7 cellular contexts compared by ENCODE assay signal in the genomic region with DNA sequence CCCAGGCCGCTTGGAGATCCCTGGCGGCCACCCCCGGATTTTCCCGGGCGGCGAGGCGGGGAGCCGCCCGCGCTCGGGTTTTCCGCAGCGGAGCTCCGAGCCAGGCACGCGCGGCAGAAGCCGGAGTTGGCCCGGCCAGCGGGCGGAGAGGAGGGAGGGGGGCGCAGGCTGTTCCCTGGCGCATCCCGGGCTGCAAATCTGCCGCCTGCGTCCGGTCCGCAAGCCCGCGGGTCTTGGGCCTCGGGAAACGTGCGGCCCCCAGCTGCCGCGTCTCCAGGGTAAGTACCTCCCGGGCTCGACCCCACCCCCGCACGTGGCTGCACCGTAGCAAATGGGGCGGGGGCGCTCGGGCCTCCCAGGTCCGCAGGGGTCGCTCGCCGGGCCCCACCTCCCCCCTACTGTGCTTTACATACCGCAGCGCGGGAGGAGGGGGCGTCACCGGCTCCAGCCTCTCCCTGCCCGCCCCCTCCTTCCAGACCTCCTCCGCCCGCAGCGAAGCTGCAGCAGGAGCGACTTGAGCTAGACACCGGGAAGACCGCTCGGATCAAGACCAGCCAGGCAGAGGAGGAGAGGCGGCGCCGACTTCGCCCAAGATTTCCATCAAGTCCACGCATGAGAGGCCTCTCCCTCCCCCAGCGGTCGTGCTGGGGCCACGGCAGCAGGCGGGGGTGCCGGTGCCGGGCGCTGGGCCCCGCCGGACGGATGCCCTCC. TPM values are rescaled to one million over a fixed set of nuclear protein-coding genes. Genes with fewer than 3 reads are reported as not detected.
DNase-seq lines count a peak whose midpoint lies in the region; ATAC-seq and TF ChIP-seq lines count a peak whose summit lies in the region.

No MANE protein-coding gene starts in this region.

- peak overlapping the region; percentile 55 for H3K4me3 Mint-ChIP-seq in activated T-helper 17 cell treated with anti-CD3 and anti-CD28 coated beads, Interleukin-2, amount 50 U/mL, for 72 hours

- no peak overlapping the region for H2AFZ ChIP-seq in HCT116 (ENCODE audit: low read depth, low read length, poor library complexity, severe bottlenecking)
- peak overlapping the region; percentile 82 for H2AFZ ChIP-seq in hepatocyte

- DNase-seq in HCT116 (ENCODE audit: low read depth, low spot score) (no peak), hepatocyte (ENCODE audit: low spot score) (peak; percentile 66), GF-D8 (lab: John Stamatoyannopoulos, UW) (no peak), cerebellar nuclear complex (lab: John Stamatoyannopoulos, UW) (no peak)

- no peaks in the 10 kb centered on the region for H3K4me1 Mint-ChIP-seq in activated T-helper 17 cell treated with anti-CD3 and anti-CD28 coated beads, Interleukin-2, amount 50 U/mL, for 72 hours

- TF ChIP-seq CTCF in HCT116 (IDR thresholded peaks at IDR 0.05 in 2 of 3, conservative IDR thresholded peaks at IDR 0.05 in 1 of 3; ENCODE audit: borderline replicate concordance in 1 of 3, insufficient read depth in 1 of 3, low read depth in 2 of 3, low read length in 2 of 3) (no peak), hepatocyte (IDR thresholded peaks at IDR 0.05; ENCODE audit: poor library complexity) (peak; percentile 6)

- TF ChIP-seq POLR2A in HCT116 (IDR thresholded peaks at IDR 0.05; ENCODE audit: borderline replicate concordance, extremely low read depth, insufficient read depth, insufficient read length): no peak

- H3K79me2 ChIP-seq in HCT116 (ENCODE audit: insufficient read depth, low read length) (peaks cover 27% of the 10 kb centered on the region), hepatocyte (peaks cover 14% of the 10 kb centered on the region)

- intact Hi-C loops in HCT116 (cut with micrococcal nuclease): loop anchor here (1.0 kb wide), 1 partner anchor 240 kb away; no protein-coding TSS in a partner anchor

- TF ChIP-seq RAD21 in HCT116 (IDR thresholded peaks at IDR 0.05; ENCODE audit: low read depth): no peak

- peak; percentile 17 for ATAC-seq in HCT116
- ATAC-seq in activated T-helper 17 cell treated with anti-CD3 and anti-CD28 coated beads, Interleukin-2, amount 50 U/mL, for 72 hours (replicated peaks): no peak
- no peak for ATAC-seq in GM18498 (IDR thresholded peaks at IDR 0.05; ENCODE audit: unreplicated experiment)

- CTCF ChIA-PET in HCT116 (lab: Charles Lee): interaction anchor here (0.6 to 2.7 kb wide), 10 partner anchors 9 to 689 kb away, joined by 3 to 9 read pairs (median 4); a partner anchor contains a TSS

- H3K27me3 Mint-ChIP-seq in activated T-helper 17 cell treated with anti-CD3 and anti-CD28 coated beads, Interleukin-2, amount 50 U/mL, for 72 hours: peaks cover 8% of the 10 kb centered on the region

- H3K36me3 Mint-ChIP-seq in activated T-helper 17 cell treated with anti-CD3 and anti-CD28 coated beads, Interleukin-2, amount 50 U/mL, for 72 hours (ENCODE audit: low read depth): peaks cover 31% of the 10 kb centered on the region

- H4K20me1 ChIP-seq in HCT116 (ENCODE audit: insufficient read depth): no peaks in the 10 kb centered on the region
- peaks cover 4% of the 10 kb centered on the region for H4K20me1 ChIP-seq in hepatocyte (ENCODE audit: insufficient read depth, poor library complexity, severe bottlenecking)

- H3K27ac Mint-ChIP-seq in activated T-helper 17 cell treated with anti-CD3 and anti-CD28 coated beads, Interleukin-2, amount 50 U/mL, for 72 hours: no peak overlapping the region

- no peaks in the 10 kb centered on the region for H3K9me3 Mint-ChIP-seq in activated T-helper 17 cell treated with anti-CD3 and anti-CD28 coated beads, Interleukin-2, amount 50 U/mL, for 72 hours

- peak overlapping the region; percentile 97 for H3K9ac ChIP-seq in HCT116 (ENCODE audit: low read length)

- no peaks in the 10 kb centered on the region for H3K36me3 ChIP-seq in HCT116 (ENCODE audit: control insufficient read depth in 1 of 2, insufficient read depth in 2 of 2, low read length in 2 of 2)
- no peaks in the 10 kb centered on the region for H3K36me3 ChIP-seq in hepatocyte (replicated peaks; ENCODE audit: insufficient read depth, low read depth)

- H3K9me3 ChIP-seq in HCT116 (ENCODE audit: control insufficient read depth in 1 of 2, insufficient read depth in 1 of 2, low read depth in 1 of 2, low read length in 2 of 2): no peaks in the 10 kb centered on the region
- no peaks in the 10 kb centered on the region for H3K9me3 ChIP-seq in hepatocyte (ENCODE audit: low read depth)

- no TSS peak for BruUV-seq in HCT116 (replicated peaks; lab: Mats Ljungman, UMichigan)

- WGBS in hepatocyte (ENCODE audit: low lambda C conversion rate, missing lambda C conversion rate): 4% methylated on average over 41 of the region's 75 CpGs

- H3K27me3 ChIP-seq in HCT116 (ENCODE audit: insufficient read depth, low read length): no peaks in the 10 kb centered on the region
- peaks cover 13% of the 10 kb centered on the region for H3K27me3 ChIP-seq in hepatocyte

- peak overlapping the region; percentile 99 for H3K4me2 ChIP-seq in HCT116 (ENCODE audit: low read length)
- H3K4me2 ChIP-seq in hepatocyte: peak overlapping the region; percentile 95

- peaks cover 2 to 11% of the 10 kb centered on the region in 2 experiments; a peak in 2 of 4 replicates for H3K4me1 ChIP-seq in HCT116 (ENCODE audit: control insufficient read depth in 1 of 2, insufficient read depth in 2 of 2, low read length in 2 of 2)
- peaks cover 20% of the 10 kb centered on the region for H3K4me1 ChIP-seq in hepatocyte (ENCODE audit: insufficient read depth)

- H3K4me3 ChIP-seq in HCT116 (replicated peaks in 1 of 2; ENCODE audit: low read depth in 1 of 2, low read length in 2 of 2): peak overlapping the region; percentile 79 to 96
- peak overlapping the region; percentile 66 for H3K4me3 ChIP-seq in hepatocyte
- peak overlapping the region; percentile 38 to 55 (median 49) for H3K4me3 ChIP-seq in skin epidermis

- RAD21 ChIA-PET in HCT116 (lab: Charles Lee; ENCODE audit: low non-redundant PET in 1 of 2, low total read pairs in 2 of 2, uncharacterized antibody in 2 of 2, unreplicated experiment in 2 of 2): interaction anchor here in 1 of 2 experiments (0.6 to 1.7 kb wide), 3 partner anchors 60 to 240 kb away, joined by 3 read pairs; a partner anchor contains a TSS

- POLR2A ChIA-PET in HCT116 (lab: Charles Lee): interaction anchor here (0.7 to 1.1 kb wide), 3 partner anchors 10 to 240 kb away, joined by 3 to 5 read pairs (median 5); a partner anchor contains a TSS

- H3K9me2 ChIP-seq in HCT116 (ENCODE audit: insufficient read depth): no peaks in the 10 kb centered on the region
- no peaks in the 10 kb centered on the region for H3K9me2 ChIP-seq in hepatocyte (replicated peaks; ENCODE audit: insufficient read depth)

- H3K27ac ChIP-seq in HCT116 (ENCODE audit: low read depth, low read length): peak overlapping the region; percentile 93
- H3K27ac ChIP-seq in hepatocyte: peak overlapping the region; percentile 98
- H3K27ac ChIP-seq in skin epidermis: peak overlapping the region in 19 of 21 experiments; percentile 48 to 94 (median 84)

TF ChIP-seq in HCT116, 20 proteins besides CTCF, POLR2A, EP300 and RAD21:
- no peak for TF ChIP-seq SP1 (IDR thresholded peaks at IDR 0.05; ENCODE audit: low read depth)
- TF ChIP-seq POLR2AphosphoS5 (IDR thresholded peaks at IDR 0.05; ENCODE audit: low read depth, low read length): peak; percentile 43

RNA-seq across cellular contexts. Expression of a gene that starts 1.6 kb away (rescaled TPM):
- total RNA-seq in HCT116 (2021; ENCODE audit: unreplicated experiment) (11.3 TPM), hepatocyte (8.2 and 10.7 TPM in 2 replicates)
- 8.4 and 9.1 TPM in 2 replicates for polyA plus RNA-seq in HCT116 (2012)
- total RNA-seq in activated T-helper 17 cell treated with anti-CD3 and anti-CD28 coated beads, Interleukin-2, amount 50 U/mL, for 72 hours: 1 to 10 TPM in 1 of 2 donors, not detected in 1; 1.1 TPM
- polyA plus RNA-seq in hepatocyte: 8.3 and 11.0 TPM in 2 replicates

RNA-seq across cellular contexts. Expression of a gene that starts 59.6 kb away (rescaled TPM):
- total RNA-seq in HCT116 (2021; ENCODE audit: unreplicated experiment) (69.0 TPM), hepatocyte (42.2 and 53.2 TPM in 2 replicates)
- polyA plus RNA-seq in HCT116 (2012): 58.2 and 66.6 TPM in 2 replicates
- total RNA-seq in activated T-helper 17 cell treated with anti-CD3 and anti-CD28 coated beads, Interleukin-2, amount 50 U/mL, for 72 hours: 100 to 1,000 TPM; 118 to 125 TPM
- polyA plus RNA-seq in hepatocyte: 71.4 and 84.7 TPM in 2 replicates
